In the genomic region with DNA sequence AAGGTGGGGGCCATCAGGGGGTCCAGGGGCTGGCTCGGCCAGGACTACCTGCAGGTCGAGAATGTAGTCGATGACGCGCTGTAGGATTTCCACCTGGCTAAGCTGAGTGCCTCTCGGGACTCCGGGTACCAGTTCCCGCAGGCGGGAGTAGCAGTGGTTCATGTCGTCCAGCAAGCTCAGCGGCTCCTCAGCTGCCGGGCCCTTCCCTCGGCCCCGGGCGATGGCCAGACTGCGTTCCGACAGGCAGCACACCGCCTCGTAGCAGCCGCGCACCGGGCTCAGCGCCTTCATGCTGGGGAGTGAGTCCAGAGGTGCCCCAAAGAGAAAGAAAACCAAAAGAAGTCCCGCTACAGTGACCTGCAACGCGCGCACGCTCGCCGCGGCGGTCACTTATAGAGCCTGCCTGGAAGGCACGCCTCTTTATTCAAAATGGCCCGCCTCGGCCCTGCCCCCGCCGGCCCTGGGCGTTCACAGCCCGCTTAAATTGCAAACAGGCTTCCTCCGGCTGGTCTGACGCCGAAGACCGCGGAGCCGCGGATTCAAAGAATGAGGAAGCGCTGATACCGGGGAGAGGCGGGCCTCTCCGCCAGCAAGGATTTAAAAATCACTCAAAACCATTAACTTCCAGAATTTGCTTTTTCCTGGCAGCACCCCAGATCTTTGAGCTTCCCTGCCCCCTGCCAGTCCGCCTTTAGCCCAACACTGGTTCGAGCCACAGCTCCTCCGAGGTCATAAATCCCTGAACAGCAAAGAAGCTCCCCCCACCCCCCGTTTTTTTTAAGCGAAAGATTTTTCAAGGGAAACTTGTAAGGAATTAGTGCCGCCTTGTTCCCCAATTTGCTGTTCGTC, we compare ENCODE assay signal across 1 cellular context.
TF ChIP-seq lines count a peak whose summit lies in the region.

A gene with protein sequence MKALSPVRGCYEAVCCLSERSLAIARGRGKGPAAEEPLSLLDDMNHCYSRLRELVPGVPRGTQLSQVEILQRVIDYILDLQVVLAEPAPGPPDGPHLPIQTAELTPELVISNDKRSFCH (minus strand): TSS at position 366 of the 849 bp plus-strand sequence. CDS start 75 bp downstream, at position 291.

TF ChIP-seq in HepG2, 621 proteins besides CTCF, POLR2A, EP300 and RAD21 (continued from another document and continues in another):
- TF ChIP-seq, protein P1, sequence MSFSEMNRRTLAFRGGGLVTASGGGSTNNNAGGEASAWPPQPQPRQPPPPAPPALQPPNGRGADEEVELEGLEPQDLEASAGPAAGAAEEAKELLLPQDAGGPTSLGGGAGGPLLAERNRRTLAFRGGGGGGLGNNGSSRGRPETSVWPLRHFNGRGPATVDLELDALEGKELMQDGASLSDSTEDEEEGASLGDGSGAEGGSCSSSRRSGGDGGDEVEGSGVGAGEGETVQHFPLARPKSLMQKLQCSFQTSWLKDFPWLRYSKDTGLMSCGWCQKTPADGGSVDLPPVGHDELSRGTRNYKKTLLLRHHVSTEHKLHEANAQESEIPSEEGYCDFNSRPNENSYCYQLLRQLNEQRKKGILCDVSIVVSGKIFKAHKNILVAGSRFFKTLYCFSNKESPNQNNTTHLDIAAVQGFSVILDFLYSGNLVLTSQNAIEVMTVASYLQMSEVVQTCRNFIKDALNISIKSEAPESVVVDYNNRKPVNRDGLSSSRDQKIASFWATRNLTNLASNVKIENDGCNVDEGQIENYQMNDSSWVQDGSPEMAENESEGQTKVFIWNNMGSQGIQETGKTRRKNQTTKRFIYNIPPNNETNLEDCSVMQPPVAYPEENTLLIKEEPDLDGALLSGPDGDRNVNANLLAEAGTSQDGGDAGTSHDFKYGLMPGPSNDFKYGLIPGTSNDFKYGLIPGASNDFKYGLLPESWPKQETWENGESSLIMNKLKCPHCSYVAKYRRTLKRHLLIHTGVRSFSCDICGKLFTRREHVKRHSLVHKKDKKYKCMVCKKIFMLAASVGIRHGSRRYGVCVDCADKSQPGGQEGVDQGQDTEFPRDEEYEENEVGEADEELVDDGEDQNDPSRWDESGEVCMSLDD (CRISPR knock-in tag; IDR thresholded peaks at IDR 0.05; ENCODE audit: borderline replicate concordance), result peak; percentile 46; the same call in 1 of the 2 replicates
- TF ChIP-seq ISL2 (CRISPR knock-in tag; IDR thresholded peaks at IDR 0.05) (peak; percentile 54), ZNF232 (CRISPR knock-in tag; IDR thresholded peaks at IDR 0.05; ENCODE audit: borderline replicate concordance) (peak; percentile 88), ZNF264 (CRISPR knock-in tag; IDR thresholded peaks at IDR 0.05) (peak; percentile 53; the same call in 1 of the 2 replicates), FOXK1 (CRISPR knock-in tag; IDR thresholded peaks at IDR 0.05; ENCODE audit: borderline replicate concordance, low read depth) (peak; percentile 8; the same call in 1 of the 2 replicates), NBN (conservative IDR thresholded peaks at IDR 0.05) (no peak), ZNF207 (IDR thresholded peaks at IDR 0.05; ENCODE audit: borderline replicate concordance) (no peak), MAFK (conservative IDR thresholded peaks at IDR 0.05 in 1 of 2, IDR thresholded peaks at IDR 0.05 in 1 of 2; ENCODE audit: low read length in 2 of 2) (no peak), SMYD3 (CRISPR knock-in tag; IDR thresholded peaks at IDR 0.05) (peak; percentile 82), FOXK2 (IDR thresholded peaks at IDR 0.05) (no peak), ZBTB7B (CRISPR knock-in tag; IDR thresholded peaks at IDR 0.05) (0 out of 2 replicates have a peak, but pooled peaks have one; percentile 25), ZNF274 (CRISPR knock-in tag; IDR thresholded peaks at IDR 0.05) (no peak), ZNF713 (CRISPR knock-in tag; IDR thresholded peaks at IDR 0.05) (no peak), NFKBIZ (CRISPR knock-in tag; IDR thresholded peaks at IDR 0.05) (no peak; the same call in 1 of the 2 replicates), ZNF672 (CRISPR knock-in tag; IDR thresholded peaks at IDR 0.05) (no peak), GLI4 (CRISPR knock-in tag; IDR thresholded peaks at IDR 0.05; ENCODE audit: borderline replicate concordance) (no peak), ZSCAN22 (CRISPR knock-in tag; IDR thresholded peaks at IDR 0.05) (no peak)
- TF ChIP-seq, protein P2, sequence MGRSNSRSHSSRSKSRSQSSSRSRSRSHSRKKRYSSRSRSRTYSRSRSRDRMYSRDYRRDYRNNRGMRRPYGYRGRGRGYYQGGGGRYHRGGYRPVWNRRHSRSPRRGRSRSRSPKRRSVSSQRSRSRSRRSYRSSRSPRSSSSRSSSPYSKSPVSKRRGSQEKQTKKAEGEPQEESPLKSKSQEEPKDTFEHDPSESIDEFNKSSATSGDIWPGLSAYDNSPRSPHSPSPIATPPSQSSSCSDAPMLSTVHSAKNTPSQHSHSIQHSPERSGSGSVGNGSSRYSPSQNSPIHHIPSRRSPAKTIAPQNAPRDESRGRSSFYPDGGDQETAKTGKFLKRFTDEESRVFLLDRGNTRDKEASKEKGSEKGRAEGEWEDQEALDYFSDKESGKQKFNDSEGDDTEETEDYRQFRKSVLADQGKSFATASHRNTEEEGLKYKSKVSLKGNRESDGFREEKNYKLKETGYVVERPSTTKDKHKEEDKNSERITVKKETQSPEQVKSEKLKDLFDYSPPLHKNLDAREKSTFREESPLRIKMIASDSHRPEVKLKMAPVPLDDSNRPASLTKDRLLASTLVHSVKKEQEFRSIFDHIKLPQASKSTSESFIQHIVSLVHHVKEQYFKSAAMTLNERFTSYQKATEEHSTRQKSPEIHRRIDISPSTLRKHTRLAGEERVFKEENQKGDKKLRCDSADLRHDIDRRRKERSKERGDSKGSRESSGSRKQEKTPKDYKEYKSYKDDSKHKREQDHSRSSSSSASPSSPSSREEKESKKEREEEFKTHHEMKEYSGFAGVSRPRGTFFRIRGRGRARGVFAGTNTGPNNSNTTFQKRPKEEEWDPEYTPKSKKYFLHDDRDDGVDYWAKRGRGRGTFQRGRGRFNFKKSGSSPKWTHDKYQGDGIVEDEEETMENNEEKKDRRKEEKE (IDR thresholded peaks at IDR 0.05), result no peak
- TF ChIP-seq, protein P3, sequence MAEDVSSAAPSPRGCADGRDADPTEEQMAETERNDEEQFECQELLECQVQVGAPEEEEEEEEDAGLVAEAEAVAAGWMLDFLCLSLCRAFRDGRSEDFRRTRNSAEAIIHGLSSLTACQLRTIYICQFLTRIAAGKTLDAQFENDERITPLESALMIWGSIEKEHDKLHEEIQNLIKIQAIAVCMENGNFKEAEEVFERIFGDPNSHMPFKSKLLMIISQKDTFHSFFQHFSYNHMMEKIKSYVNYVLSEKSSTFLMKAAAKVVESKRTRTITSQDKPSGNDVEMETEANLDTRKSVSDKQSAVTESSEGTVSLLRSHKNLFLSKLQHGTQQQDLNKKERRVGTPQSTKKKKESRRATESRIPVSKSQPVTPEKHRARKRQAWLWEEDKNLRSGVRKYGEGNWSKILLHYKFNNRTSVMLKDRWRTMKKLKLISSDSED (CRISPR knock-in tag; IDR thresholded peaks at IDR 0.05), result no peak
- TF ChIP-seq, protein P4, sequence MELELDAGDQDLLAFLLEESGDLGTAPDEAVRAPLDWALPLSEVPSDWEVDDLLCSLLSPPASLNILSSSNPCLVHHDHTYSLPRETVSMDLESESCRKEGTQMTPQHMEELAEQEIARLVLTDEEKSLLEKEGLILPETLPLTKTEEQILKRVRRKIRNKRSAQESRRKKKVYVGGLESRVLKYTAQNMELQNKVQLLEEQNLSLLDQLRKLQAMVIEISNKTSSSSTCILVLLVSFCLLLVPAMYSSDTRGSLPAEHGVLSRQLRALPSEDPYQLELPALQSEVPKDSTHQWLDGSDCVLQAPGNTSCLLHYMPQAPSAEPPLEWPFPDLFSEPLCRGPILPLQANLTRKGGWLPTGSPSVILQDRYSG (CRISPR knock-in tag; IDR thresholded peaks at IDR 0.05), result peak; percentile 42; the same call in 1 of the 2 replicates
- TF ChIP-seq, protein P5, sequence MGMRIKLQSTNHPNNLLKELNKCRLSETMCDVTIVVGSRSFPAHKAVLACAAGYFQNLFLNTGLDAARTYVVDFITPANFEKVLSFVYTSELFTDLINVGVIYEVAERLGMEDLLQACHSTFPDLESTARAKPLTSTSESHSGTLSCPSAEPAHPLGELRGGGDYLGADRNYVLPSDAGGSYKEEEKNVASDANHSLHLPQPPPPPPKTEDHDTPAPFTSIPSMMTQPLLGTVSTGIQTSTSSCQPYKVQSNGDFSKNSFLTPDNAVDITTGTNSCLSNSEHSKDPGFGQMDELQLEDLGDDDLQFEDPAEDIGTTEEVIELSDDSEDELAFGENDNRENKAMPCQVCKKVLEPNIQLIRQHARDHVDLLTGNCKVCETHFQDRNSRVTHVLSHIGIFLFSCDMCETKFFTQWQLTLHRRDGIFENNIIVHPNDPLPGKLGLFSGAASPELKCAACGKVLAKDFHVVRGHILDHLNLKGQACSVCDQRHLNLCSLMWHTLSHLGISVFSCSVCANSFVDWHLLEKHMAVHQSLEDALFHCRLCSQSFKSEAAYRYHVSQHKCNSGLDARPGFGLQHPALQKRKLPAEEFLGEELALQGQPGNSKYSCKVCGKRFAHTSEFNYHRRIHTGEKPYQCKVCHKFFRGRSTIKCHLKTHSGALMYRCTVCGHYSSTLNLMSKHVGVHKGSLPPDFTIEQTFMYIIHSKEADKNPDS (CRISPR knock-in tag; IDR thresholded peaks at IDR 0.05), result no peak
- TF ChIP-seq, protein P6, sequence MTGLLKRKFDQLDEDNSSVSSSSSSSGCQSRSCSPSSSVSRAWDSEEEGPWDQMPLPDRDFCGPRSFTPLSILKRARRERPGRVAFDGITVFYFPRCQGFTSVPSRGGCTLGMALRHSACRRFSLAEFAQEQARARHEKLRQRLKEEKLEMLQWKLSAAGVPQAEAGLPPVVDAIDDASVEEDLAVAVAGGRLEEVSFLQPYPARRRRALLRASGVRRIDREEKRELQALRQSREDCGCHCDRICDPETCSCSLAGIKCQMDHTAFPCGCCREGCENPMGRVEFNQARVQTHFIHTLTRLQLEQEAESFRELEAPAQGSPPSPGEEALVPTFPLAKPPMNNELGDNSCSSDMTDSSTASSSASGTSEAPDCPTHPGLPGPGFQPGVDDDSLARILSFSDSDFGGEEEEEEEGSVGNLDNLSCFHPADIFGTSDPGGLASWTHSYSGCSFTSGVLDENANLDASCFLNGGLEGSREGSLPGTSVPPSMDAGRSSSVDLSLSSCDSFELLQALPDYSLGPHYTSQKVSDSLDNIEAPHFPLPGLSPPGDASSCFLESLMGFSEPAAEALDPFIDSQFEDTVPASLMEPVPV (CRISPR knock-in tag; IDR thresholded peaks at IDR 0.05), result peak; percentile 30; the same call in 1 of the 2 replicates
- TF ChIP-seq, protein P7, sequence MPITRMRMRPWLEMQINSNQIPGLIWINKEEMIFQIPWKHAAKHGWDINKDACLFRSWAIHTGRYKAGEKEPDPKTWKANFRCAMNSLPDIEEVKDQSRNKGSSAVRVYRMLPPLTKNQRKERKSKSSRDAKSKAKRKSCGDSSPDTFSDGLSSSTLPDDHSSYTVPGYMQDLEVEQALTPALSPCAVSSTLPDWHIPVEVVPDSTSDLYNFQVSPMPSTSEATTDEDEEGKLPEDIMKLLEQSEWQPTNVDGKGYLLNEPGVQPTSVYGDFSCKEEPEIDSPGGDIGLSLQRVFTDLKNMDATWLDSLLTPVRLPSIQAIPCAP (CRISPR knock-in tag; IDR thresholded peaks at IDR 0.05; ENCODE audit: low read depth), result no peak
- TF ChIP-seq, protein P8, sequence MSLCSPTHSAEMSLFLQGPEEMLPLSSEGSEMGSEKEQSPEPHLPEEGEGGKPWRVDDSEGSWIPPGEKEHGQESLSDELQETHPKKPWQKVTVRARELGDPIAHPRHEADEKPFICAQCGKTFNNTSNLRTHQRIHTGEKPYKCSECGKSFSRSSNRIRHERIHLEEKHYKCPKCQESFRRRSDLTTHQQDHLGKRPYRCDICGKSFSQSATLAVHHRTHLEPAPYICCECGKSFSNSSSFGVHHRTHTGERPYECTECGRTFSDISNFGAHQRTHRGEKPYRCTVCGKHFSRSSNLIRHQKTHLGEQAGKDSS (CRISPR knock-in tag; IDR thresholded peaks at IDR 0.05; ENCODE audit: borderline replicate concordance, low read depth), result no peak
- TF ChIP-seq, protein P9, sequence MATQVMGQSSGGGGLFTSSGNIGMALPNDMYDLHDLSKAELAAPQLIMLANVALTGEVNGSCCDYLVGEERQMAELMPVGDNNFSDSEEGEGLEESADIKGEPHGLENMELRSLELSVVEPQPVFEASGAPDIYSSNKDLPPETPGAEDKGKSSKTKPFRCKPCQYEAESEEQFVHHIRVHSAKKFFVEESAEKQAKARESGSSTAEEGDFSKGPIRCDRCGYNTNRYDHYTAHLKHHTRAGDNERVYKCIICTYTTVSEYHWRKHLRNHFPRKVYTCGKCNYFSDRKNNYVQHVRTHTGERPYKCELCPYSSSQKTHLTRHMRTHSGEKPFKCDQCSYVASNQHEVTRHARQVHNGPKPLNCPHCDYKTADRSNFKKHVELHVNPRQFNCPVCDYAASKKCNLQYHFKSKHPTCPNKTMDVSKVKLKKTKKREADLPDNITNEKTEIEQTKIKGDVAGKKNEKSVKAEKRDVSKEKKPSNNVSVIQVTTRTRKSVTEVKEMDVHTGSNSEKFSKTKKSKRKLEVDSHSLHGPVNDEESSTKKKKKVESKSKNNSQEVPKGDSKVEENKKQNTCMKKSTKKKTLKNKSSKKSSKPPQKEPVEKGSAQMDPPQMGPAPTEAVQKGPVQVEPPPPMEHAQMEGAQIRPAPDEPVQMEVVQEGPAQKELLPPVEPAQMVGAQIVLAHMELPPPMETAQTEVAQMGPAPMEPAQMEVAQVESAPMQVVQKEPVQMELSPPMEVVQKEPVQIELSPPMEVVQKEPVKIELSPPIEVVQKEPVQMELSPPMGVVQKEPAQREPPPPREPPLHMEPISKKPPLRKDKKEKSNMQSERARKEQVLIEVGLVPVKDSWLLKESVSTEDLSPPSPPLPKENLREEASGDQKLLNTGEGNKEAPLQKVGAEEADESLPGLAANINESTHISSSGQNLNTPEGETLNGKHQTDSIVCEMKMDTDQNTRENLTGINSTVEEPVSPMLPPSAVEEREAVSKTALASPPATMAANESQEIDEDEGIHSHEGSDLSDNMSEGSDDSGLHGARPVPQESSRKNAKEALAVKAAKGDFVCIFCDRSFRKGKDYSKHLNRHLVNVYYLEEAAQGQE (IDR thresholded peaks at IDR 0.05; ENCODE audit: borderline replicate concordance in 1 of 2, low read depth in 1 of 2, low read length in 2 of 2), result no peak
- TF ChIP-seq, protein P10, sequence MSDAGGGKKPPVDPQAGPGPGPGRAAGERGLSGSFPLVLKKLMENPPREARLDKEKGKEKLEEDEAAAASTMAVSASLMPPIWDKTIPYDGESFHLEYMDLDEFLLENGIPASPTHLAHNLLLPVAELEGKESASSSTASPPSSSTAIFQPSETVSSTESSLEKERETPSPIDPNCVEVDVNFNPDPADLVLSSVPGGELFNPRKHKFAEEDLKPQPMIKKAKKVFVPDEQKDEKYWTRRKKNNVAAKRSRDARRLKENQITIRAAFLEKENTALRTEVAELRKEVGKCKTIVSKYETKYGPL (CRISPR knock-in tag; IDR thresholded peaks at IDR 0.05), result peak; percentile 70; the same call in 1 of the 2 replicates
